ENCODE assay signal across 8 cellular contexts in the genomic region with DNA sequence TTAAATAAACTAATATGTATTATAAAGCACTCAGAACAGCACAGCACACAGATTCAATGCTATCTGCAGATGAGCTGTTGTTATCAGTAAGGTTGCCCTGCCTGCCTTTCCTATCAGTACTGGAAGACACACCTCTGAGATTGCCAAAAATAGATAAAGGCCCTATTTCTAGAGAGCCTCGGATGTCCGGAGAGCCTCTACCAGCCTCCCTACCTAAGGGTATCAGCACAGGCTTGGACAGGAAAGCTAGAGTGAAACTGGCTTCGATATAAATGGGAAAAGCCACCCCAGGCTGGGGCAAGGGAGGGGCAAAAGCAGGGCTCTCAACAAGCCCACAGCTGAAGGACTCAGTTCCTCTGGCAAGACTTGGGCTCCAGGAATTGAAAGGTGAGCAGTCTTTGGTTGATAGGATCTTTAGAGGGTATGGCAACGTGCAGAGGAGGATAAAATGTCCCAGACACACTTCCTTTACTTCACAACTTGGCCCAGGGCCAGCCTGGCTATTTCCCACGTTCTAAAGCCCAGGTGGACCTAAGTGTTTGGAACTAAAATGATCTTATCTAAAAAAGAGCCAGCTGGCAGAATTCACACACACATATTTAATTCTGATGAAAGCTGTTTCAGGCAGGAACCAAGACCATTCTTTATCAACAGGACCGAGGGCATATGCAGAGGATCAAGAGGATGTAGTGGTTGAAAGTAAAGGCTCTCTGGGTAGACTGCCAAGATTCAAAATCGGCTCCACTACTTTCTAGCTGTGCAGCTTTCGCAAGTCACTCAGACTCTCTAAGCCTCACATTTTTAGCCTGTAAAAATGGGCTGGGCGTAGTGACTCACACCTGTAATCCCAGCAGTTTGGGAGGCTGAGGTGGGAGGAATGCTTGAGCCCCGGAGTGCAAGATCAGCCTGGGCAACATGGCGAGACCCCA. TPM values are rescaled to one million over a fixed set of nuclear protein-coding genes. Genes with fewer than 3 reads are reported as not detected.
A peak's percentile ranks its signal among the peaks of the same experiment; 100 is the strongest.
DNase-seq lines count a peak whose midpoint lies in the region; ATAC-seq and TF ChIP-seq lines count a peak whose summit lies in the region.

No MANE protein-coding gene starts in this region.

- no peak for DNase-seq in GM23338 (ENCODE audit: low spot score)
- DNase-seq in NCI-H226 = peak; percentile 93
- DNase-seq in epithelial cell of esophagus (ENCODE audit: low read depth) = peak; percentile 78
- peak; percentile 97 for DNase-seq in retinal pigment epithelial cell (ENCODE audit: low read depth)
- no peak for DNase-seq in ureter (ENCODE audit: low spot score)
- no peak for DNase-seq in COR-L47 (lab: John Stamatoyannopoulos, UW)
- DNase-seq in SW 1271 (lab: John Stamatoyannopoulos, UW) = no peak
- DNase-seq in inferior parietal cortex (ENCODE audit: extremely low spot score) = no peak

- no peaks in the 10 kb centered on the region for H3K36me3 Mint-ChIP-seq in GM23338 (ENCODE audit: low read depth)

- H3K4me1 ChIP-seq in GM23338 (ENCODE audit: insufficient read depth) = no peaks in the 10 kb centered on the region

- H3K9me3 Mint-ChIP-seq in GM23338 = no peaks in the 10 kb centered on the region

- no peaks in the 10 kb centered on the region for H3K9me2 ChIP-seq in GM23338 (ENCODE audit: insufficient read depth)

- H3K27me3 ChIP-seq in GM23338 (ENCODE audit: insufficient read depth) = no peaks in the 10 kb centered on the region

- H3K36me3 ChIP-seq in GM23338 (ENCODE audit: insufficient read depth) = no peaks in the 10 kb centered on the region

- peaks cover 2% of the 10 kb centered on the region for H3K27me3 Mint-ChIP-seq in GM23338 (ENCODE audit: insufficient read depth, low read depth, poor library complexity)

- H3K4me2 ChIP-seq in GM23338 = no peak overlapping the region

- TF ChIP-seq CTCF in GM23338 (conservative IDR thresholded peaks at IDR 0.05; ENCODE audit: low read depth in 2 of 2) = no peak
- no peak for TF ChIP-seq CTCF in epithelial cell of esophagus (IDR thresholded peaks at IDR 0.05; ENCODE audit: insufficient read depth, low read depth, low read length, missing control alignments)
- no peak for TF ChIP-seq CTCF in retinal pigment epithelial cell (conservative IDR thresholded peaks at IDR 0.05; ENCODE audit: low read depth, low read length)

- H3K4me1 Mint-ChIP-seq in GM23338 = peaks cover 2% of the 10 kb centered on the region; the same call in 1 of the 3 replicates

- H3K4me3 ChIP-seq in GM23338 = no peak overlapping the region
- H3K4me3 ChIP-seq in epithelial cell of esophagus (ENCODE audit: low read length) = no peak overlapping the region
- no peak overlapping the region for H3K4me3 ChIP-seq in retinal pigment epithelial cell (ENCODE audit: low read length)

- H3K4me3 Mint-ChIP-seq in GM23338 = no peak overlapping the region

- no peak for ATAC-seq in GM23338

- H2AFZ ChIP-seq in GM23338 = peak overlapping the region; percentile 69; the same call in 1 of the 2 replicates

- no peaks in the 10 kb centered on the region for H4K20me1 ChIP-seq in GM23338 (replicated peaks; ENCODE audit: insufficient read depth)

- no peaks in the 10 kb centered on the region for H3K79me2 ChIP-seq in GM23338 (replicated peaks; ENCODE audit: insufficient read depth)

- H3F3A ChIP-seq in GM23338 (replicated peaks; ENCODE audit: low read depth) = no peaks in the 10 kb centered on the region

- H3K27ac Mint-ChIP-seq in GM23338 = no peak overlapping the region

- H3K27ac ChIP-seq in GM23338 (ENCODE audit: low read depth) = no peak overlapping the region

TF ChIP-seq in GM23338, 12 proteins besides CTCF, POLR2A, EP300 and RAD21 (continues in another document):
- no peak for TF ChIP-seq NANOG (IDR thresholded peaks at IDR 0.05; ENCODE audit: borderline replicate concordance)
- TF ChIP-seq, protein P1, sequence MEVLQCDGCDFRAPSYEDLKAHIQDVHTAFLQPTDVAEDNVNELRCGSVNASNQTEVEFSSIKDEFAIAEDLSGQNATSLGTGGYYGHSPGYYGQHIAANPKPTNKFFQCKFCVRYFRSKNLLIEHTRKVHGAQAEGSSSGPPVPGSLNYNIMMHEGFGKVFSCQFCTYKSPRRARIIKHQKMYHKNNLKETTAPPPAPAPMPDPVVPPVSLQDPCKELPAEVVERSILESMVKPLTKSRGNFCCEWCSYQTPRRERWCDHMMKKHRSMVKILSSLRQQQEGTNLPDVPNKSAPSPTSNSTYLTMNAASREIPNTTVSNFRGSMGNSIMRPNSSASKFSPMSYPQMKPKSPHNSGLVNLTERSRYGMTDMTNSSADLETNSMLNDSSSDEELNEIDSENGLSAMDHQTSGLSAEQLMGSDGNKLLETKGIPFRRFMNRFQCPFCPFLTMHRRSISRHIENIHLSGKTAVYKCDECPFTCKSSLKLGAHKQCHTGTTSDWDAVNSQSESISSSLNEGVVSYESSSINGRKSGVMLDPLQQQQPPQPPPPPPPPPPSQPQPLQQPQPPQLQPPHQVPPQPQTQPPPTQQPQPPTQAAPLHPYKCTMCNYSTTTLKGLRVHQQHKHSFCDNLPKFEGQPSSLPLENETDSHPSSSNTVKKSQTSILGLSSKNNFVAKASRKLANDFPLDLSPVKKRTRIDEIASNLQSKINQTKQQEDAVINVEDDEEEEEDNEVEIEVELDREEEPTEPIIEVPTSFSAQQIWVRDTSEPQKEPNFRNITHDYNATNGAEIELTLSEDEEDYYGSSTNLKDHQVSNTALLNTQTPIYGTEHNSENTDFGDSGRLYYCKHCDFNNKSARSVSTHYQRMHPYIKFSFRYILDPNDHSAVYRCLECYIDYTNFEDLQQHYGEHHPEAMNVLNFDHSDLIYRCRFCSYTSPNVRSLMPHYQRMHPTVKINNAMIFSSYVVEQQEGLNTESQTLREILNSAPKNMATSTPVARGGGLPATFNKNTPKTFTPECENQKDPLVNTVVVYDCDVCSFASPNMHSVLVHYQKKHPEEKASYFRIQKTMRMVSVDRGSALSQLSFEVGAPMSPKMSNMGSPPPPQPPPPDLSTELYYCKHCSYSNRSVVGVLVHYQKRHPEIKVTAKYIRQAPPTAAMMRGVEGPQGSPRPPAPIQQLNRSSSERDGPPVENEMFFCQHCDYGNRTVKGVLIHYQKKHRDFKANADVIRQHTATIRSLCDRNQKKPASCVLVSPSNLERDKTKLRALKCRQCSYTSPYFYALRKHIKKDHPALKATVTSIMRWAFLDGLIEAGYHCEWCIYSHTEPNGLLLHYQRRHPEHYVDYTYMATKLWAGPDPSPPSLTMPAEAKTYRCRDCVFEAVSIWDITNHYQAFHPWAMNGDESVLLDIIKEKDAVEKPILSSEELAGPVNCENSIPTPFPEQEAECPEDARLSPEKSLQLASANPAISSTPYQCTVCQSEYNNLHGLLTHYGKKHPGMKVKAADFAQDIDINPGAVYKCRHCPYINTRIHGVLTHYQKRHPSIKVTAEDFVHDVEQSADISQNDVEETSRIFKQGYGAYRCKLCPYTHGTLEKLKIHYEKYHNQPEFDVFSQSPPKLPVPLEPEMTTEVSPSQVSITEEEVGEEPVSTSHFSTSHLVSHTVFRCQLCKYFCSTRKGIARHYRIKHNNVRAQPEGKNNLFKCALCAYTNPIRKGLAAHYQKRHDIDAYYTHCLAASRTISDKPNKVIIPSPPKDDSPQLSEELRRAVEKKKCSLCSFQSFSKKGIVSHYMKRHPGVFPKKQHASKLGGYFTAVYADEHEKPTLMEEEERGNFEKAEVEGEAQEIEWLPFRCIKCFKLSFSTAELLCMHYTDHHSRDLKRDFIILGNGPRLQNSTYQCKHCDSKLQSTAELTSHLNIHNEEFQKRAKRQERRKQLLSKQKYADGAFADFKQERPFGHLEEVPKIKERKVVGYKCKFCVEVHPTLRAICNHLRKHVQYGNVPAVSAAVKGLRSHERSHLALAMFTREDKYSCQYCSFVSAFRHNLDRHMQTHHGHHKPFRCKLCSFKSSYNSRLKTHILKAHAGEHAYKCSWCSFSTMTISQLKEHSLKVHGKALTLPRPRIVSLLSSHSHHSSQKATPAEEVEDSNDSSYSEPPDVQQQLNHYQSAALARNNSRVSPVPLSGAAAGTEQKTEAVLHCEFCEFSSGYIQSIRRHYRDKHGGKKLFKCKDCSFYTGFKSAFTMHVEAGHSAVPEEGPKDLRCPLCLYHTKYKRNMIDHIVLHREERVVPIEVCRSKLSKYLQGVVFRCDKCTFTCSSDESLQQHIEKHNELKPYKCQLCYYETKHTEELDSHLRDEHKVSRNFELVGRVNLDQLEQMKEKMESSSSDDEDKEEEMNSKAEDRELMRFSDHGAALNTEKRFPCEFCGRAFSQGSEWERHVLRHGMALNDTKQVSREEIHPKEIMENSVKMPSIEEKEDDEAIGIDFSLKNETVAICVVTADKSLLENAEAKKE (CRISPR knock-in tag; IDR thresholded peaks at IDR 0.05) = no peak
- no peak for TF ChIP-seq ETS1 (IDR thresholded peaks at IDR 0.05)
- no peak for TF ChIP-seq STAT1 (IDR thresholded peaks at IDR 0.05; ENCODE audit: unreplicated experiment)
- no peak for TF ChIP-seq POLR2AphosphoS5 (IDR thresholded peaks at IDR 0.05; ENCODE audit: low read depth)
- TF ChIP-seq JUNB (IDR thresholded peaks at IDR 0.05; ENCODE audit: unreplicated experiment) = no peak
- no peak for TF ChIP-seq CREB1 (CRISPR knock-in tag; IDR thresholded peaks at IDR 0.05; ENCODE audit: low read depth)
- TF ChIP-seq ZNF331 (CRISPR knock-in tag; IDR thresholded peaks at IDR 0.05; ENCODE audit: low read depth) = no peak
- no peak for TF ChIP-seq ZNF114 (CRISPR knock-in tag; IDR thresholded peaks at IDR 0.05)

RNA-seq across cellular contexts. Expression of gene ITPR2, which starts 37.8 kb away (rescaled TPM):
- total RNA-seq in GM23338 (2014; rRNA removed; shearing (Covaris generic)) = 55.0 and 65.2 TPM in 2 replicates
- 38.4 and 44.5 TPM in 2 replicates for polyA plus RNA-seq in GM23338 (2016; fragmentation: Nextera tagmentation; extraction: Ambion mirVana)
- total RNA-seq in ureter = 35.2 TPM

Comparison
In these comparisons a context has a peak if more than half of its experiments do, and no peak if none do; other contexts are left out.
1. DNase-seq: peak in NCI-H226 (single experiment), epithelial cell of esophagus (single experiment) and retinal pigment epithelial cell (single experiment); none in GM23338 (single experiment), ureter (single experiment), COR-L47 (single experiment), SW 1271 (0 of 2) and inferior parietal cortex (single experiment).